Comparison of ENCODE assay signal across 8 cellular contexts in the genomic region with DNA sequence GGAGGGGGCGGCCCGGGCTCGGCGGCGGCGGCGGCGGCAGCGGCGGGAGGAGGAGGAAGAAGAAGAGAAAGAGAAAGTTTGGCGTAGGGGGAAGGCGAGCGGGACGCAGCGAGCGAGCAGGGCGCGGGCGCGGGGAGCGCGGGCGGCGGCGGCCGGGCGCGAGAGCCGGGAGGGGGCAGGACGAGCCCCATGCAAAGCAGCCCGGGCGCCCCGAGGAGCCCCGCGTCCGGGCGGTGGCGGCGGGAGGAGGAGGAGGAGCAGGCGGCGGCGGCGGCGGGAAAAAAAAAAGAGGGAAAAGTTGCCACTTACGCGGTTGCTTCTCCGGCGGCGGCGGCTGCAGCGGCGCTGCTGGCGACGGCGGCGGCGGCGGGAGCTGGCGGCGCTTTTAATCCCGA. TPM values are rescaled to one million over a fixed set of nuclear protein-coding genes. Genes with fewer than 3 reads are reported as not detected.
DNase-seq lines count a peak whose midpoint lies in the region; ATAC-seq, FAIRE-seq and TF ChIP-seq lines count a peak whose summit lies in the region.

No MANE protein-coding gene starts in this region.

- H3K4me3 Mint-ChIP-seq in central memory CD8-positive, alpha-beta T cell: peak overlapping the region; percentile 80

- H3K79me2 ChIP-seq in OCI-LY1 (ENCODE audit: insufficient read depth, low read length): no peaks in the 10 kb centered on the region

- no peaks in the 10 kb centered on the region for H4K20me1 ChIP-seq in OCI-LY1 (ENCODE audit: insufficient read depth, low read length)

- no peak overlapping the region for H3K27ac Mint-ChIP-seq in central memory CD8-positive, alpha-beta T cell (ENCODE audit: low read depth)

- DNase-seq in AG08396 (ENCODE audit: low spot score) (peak; percentile 65), lung microvascular endothelial cell (ENCODE audit: low read depth in 2 of 2) (peak; percentile 65 to 68), urothelium cell line (ENCODE audit: low spot score) (peak; percentile 45)
- no peak for DNase-seq in central memory CD8-positive, alpha-beta T cell (ENCODE audit: low spot score in 2 of 2)
- DNase-seq in stimulated activated naive CD4-positive, alpha-beta T cell treated with Interleukin-2 at 50 U/mL for 16 hours (lab: John Stamatoyannopoulos, UW): no peak

- no peaks in the 10 kb centered on the region for H3K9me3 ChIP-seq in OCI-LY1 (ENCODE audit: low read length)

- H3K9me3 Mint-ChIP-seq in central memory CD8-positive, alpha-beta T cell: peaks cover 4% of the 10 kb centered on the region

- FAIRE-seq in urothelium cell line (lab: Jason Lieb, UNC): no peak

- H3K4me1 Mint-ChIP-seq in central memory CD8-positive, alpha-beta T cell: peaks cover 21% of the 10 kb centered on the region

- H3K4me2 ChIP-seq in OCI-LY1 (ENCODE audit: low read length): peak overlapping the region; percentile 61

- peak overlapping the region; percentile 49; the same call in 1 of the 2 replicates for H3K9ac ChIP-seq in OCI-LY1 (ENCODE audit: low read length)

- peaks cover 2% of the 10 kb centered on the region for H3K36me3 Mint-ChIP-seq in central memory CD8-positive, alpha-beta T cell (ENCODE audit: insufficient read depth)

- no peaks in the 10 kb centered on the region for H3K9me2 ChIP-seq in OCI-LY1 (ENCODE audit: low read depth, low read length)

- H3K36me3 ChIP-seq in OCI-LY1 (ENCODE audit: insufficient read depth, low read length): no peaks in the 10 kb centered on the region

- peak overlapping the region; percentile 61 for H3K4me3 ChIP-seq in OCI-LY1 (ENCODE audit: low read depth, low read length, poor library complexity, severe bottlenecking)

- no peaks in the 10 kb centered on the region for H3K4me1 ChIP-seq in OCI-LY1 (ENCODE audit: insufficient read depth, low read length, severe bottlenecking)

- no peak overlapping the region for H3K27ac ChIP-seq in OCI-LY1 (ENCODE audit: low read depth, low read length, poor library complexity, severe bottlenecking)

- H2AFZ ChIP-seq in OCI-LY1 (ENCODE audit: low read length): no peak overlapping the region

- TF ChIP-seq CTCF in OCI-LY1 (IDR thresholded peaks at IDR 0.05; ENCODE audit: low read length): no peak

- ATAC-seq in GM18511 (IDR thresholded peaks at IDR 0.05; ENCODE audit: unreplicated experiment) (peak; percentile 78), HG02798 (IDR thresholded peaks at IDR 0.05; ENCODE audit: poor library complexity, unreplicated experiment) (peak; percentile 80)
- no peak for ATAC-seq in central memory CD8-positive, alpha-beta T cell (replicated peaks; ENCODE audit: extremely low read depth, poor library complexity, severe bottlenecking)

- H3K27me3 ChIP-seq in OCI-LY1 (ENCODE audit: insufficient read depth, low read length): no peaks in the 10 kb centered on the region

- no peaks in the 10 kb centered on the region for H3F3A ChIP-seq in OCI-LY1 (ENCODE audit: insufficient read depth, low read length)

- peaks cover 44% of the 10 kb centered on the region for H3K27me3 Mint-ChIP-seq in central memory CD8-positive, alpha-beta T cell

RNA-seq across cellular contexts. Expression of a gene that starts 10.3 kb away (rescaled TPM):
- 3.7 and 7.9 TPM in 2 replicates for total RNA-seq in lung microvascular endothelial cell

Comparison
In these comparisons a context has a peak if more than half of its experiments do, and no peak if none do; other contexts are left out.
1. DNase-seq: peak in AG08396 (single experiment), lung microvascular endothelial cell (2 of 2) and urothelium cell line (single experiment); none in central memory CD8-positive, alpha-beta T cell (0 of 2) and stimulated activated naive CD4-positive, alpha-beta T cell treated with Interleukin-2 at 50 U/mL for 16 hours (single experiment).